Comparison of ENCODE assay signal across 15 cellular contexts in genomic region chr6:44627091-44627878, GRCh38.
A peak's percentile ranks its signal among the peaks of the same experiment; 100 is the strongest.
DNase-seq lines count a peak whose midpoint lies in the region; TF ChIP-seq lines count a peak whose summit lies in the region.
"Had no signal": no experiment of that assay in that cellular context is flagged by ENCODE, and none has a peak within 500 bp of the region (broad histone marks: within the 10 kb centered on the region; RNA-seq: fewer than 3 reads in every experiment).

No MANE protein-coding gene starts in this region.

- no peaks in the 10 kb centered on the region for H3K36me3 ChIP-seq in tibial nerve

- no peak for TF ChIP-seq CTCF in tibial nerve (IDR thresholded peaks at IDR 0.05)
- TF ChIP-seq CTCF in MCF 10A (IDR thresholded peaks at IDR 0.05; ENCODE audit: unreplicated experiment): no peak

- H3K27ac ChIP-seq in tibial nerve: no peak overlapping the region
- H3K27ac ChIP-seq: A549, parathyroid adenoma, SK-N-MC had no signal

- H3K27ac Mint-ChIP-seq in activated CD4-positive, alpha-beta T cell treated with anti-CD3 and anti-CD28 coated beads, Interleukin-2, amount 10 ng/mL, durations not matched to agents 7 days and 5 days: peak overlapping the region; percentile 75
- peak overlapping the region; percentile 73 for H3K27ac Mint-ChIP-seq in activated T-helper 2 cell treated with anti-CD3 and anti-CD28 coated beads, Interferon-gamma antibody, Interleukin-2, Interleukin-4, amounts not matched to agents 10 μg/mL and 5 μg/mL and 100 μg/mL, durations not matched to agents 14 hours and 24 hours and 36 hours
- H3K27ac Mint-ChIP-seq in MCF 10A (ENCODE audit: low read depth, unreplicated experiment): no peak overlapping the region
- H3K27ac Mint-ChIP-seq: type B pancreatic cell had no signal

- intact Hi-C loops in activated T-helper 2 cell treated with anti-CD3 and anti-CD28 coated beads, Interferon-gamma antibody, Interleukin-2, Interleukin-4, amounts not matched to agents 10 μg/mL and 5 μg/mL and 100 μg/mL, durations not matched to agents 14 hours and 24 hours and 36 hours (cut with micrococcal nuclease): loop anchor here (10.0 kb wide), 1 partner anchor 152 kb away; no protein-coding TSS in a partner anchor
- intact Hi-C loops in MCF 10A (cut with micrococcal nuclease): no loop called here

- no peaks in the 10 kb centered on the region for H3K36me3 Mint-ChIP-seq in activated CD4-positive, alpha-beta T cell treated with anti-CD3 and anti-CD28 coated beads, Interleukin-2, amount 10 ng/mL, durations not matched to agents 7 days and 5 days (ENCODE audit: low read depth)
- H3K36me3 Mint-ChIP-seq in activated T-helper 2 cell treated with anti-CD3 and anti-CD28 coated beads, Interferon-gamma antibody, Interleukin-2, Interleukin-4, amounts not matched to agents 10 μg/mL and 5 μg/mL and 100 μg/mL, durations not matched to agents 14 hours and 24 hours and 36 hours (ENCODE audit: low read depth): no peaks in the 10 kb centered on the region
- H3K36me3 Mint-ChIP-seq in MCF 10A (ENCODE audit: insufficient read depth, unreplicated experiment): no peaks in the 10 kb centered on the region
- H3K36me3 Mint-ChIP-seq: type B pancreatic cell had no signal

- no peaks in the 10 kb centered on the region for H3K9me3 ChIP-seq in tibial nerve
- H3K9me3 ChIP-seq: A549 had no signal

- no peaks in the 10 kb centered on the region for H3K27me3 ChIP-seq in tibial nerve

- no peak for TF ChIP-seq POLR2A in tibial nerve (IDR thresholded peaks at IDR 0.05)

- peak; percentile 15 for DNase-seq in activated CD4-positive, alpha-beta T cell treated with anti-CD3 and anti-CD28 coated beads, Interleukin-2, amount 10 ng/mL, durations not matched to agents 7 days and 5 days
- no peak for DNase-seq in activated CD4-positive, alpha-beta T cell treated with anti-CD3 and anti-CD28 coated beads, Interleukin-2, amount 50 U/mL, for 1 hour
- DNase-seq in activated T-helper 2 cell treated with anti-CD3 and anti-CD28 coated beads, Interferon-gamma antibody, Interleukin-2, Interleukin-4, amounts not matched to agents 10 μg/mL and 5 μg/mL and 100 μg/mL, durations not matched to agents 14 hours and 24 hours and 36 hours (ENCODE audit: low spot score): peak; percentile 11
- DNase-seq in left kidney (ENCODE audit: low read depth, low spot score) (peak; percentile 32), tibial nerve (ENCODE audit: low spot score in 2 of 2) (peak; percentile 6 to 19), MCF 10A (ENCODE audit: unreplicated experiment) (no peak), HuH-7.5 (ENCODE audit: low spot score) (no peak), cortex of kidney (lab: John Stamatoyannopoulos, UW) (no peak)
- DNase-seq: DMS79, erythroblast, NCI-H2171 had no signal

- 61 to 70% methylated on average over 15 to 21 of the region's 23 CpGs for WGBS in tibial nerve, 2 donors

- POLR2A ChIA-PET in activated CD4-positive, alpha-beta T cell treated with anti-CD3 and anti-CD28 coated beads, Interleukin-2, amount 10 ng/mL, durations not matched to agents 7 days and 5 days (lab: Charles Lee): interaction anchor here (0.6 kb wide), 2 partner anchors 568 to 859 kb away, joined by 3 to 4 read pairs; no protein-coding TSS in a partner anchor
- POLR2A ChIA-PET in MCF 10A (lab: Yijun Ruan, JAX): no interaction called here

- BruUV-seq in MCF 10A (replicated peaks; lab: Mats Ljungman, UMichigan): no TSS peak

- TF ChIP-seq EP300 in tibial nerve (IDR thresholded peaks at IDR 0.05): no peak

- no peaks in the 10 kb centered on the region for H3K9me3 Mint-ChIP-seq in activated CD4-positive, alpha-beta T cell treated with anti-CD3 and anti-CD28 coated beads, Interleukin-2, amount 10 ng/mL, durations not matched to agents 7 days and 5 days
- H3K9me3 Mint-ChIP-seq in activated T-helper 2 cell treated with anti-CD3 and anti-CD28 coated beads, Interferon-gamma antibody, Interleukin-2, Interleukin-4, amounts not matched to agents 10 μg/mL and 5 μg/mL and 100 μg/mL, durations not matched to agents 14 hours and 24 hours and 36 hours: no peaks in the 10 kb centered on the region
- no peaks in the 10 kb centered on the region for H3K9me3 Mint-ChIP-seq in MCF 10A (ENCODE audit: unreplicated experiment)
- H3K9me3 Mint-ChIP-seq: type B pancreatic cell had no signal

- H3K4me1 ChIP-seq in tibial nerve: peaks cover 0 to 5% (median 0%) of the 10 kb centered on the region in 4 donors
- H3K4me1 ChIP-seq: A549, parathyroid adenoma had no signal

- peaks cover 24% of the 10 kb centered on the region for H3K4me1 Mint-ChIP-seq in activated CD4-positive, alpha-beta T cell treated with anti-CD3 and anti-CD28 coated beads, Interleukin-2, amount 10 ng/mL, durations not matched to agents 7 days and 5 days
- peaks cover 26% of the 10 kb centered on the region for H3K4me1 Mint-ChIP-seq in activated T-helper 2 cell treated with anti-CD3 and anti-CD28 coated beads, Interferon-gamma antibody, Interleukin-2, Interleukin-4, amounts not matched to agents 10 μg/mL and 5 μg/mL and 100 μg/mL, durations not matched to agents 14 hours and 24 hours and 36 hours (ENCODE audit: low read depth)
- H3K4me1 Mint-ChIP-seq in MCF 10A (ENCODE audit: insufficient read depth, unreplicated experiment): no peaks in the 10 kb centered on the region

- CTCF ChIA-PET in activated CD4-positive, alpha-beta T cell treated with anti-CD3 and anti-CD28 coated beads, Interleukin-2, amount 10 ng/mL, durations not matched to agents 7 days and 5 days (lab: Charles Lee): interaction anchor here (1.0 to 1.1 kb wide), 2 partner anchors 9 to 151 kb away, joined by 3 to 4 read pairs; no protein-coding TSS in a partner anchor
- CTCF ChIA-PET in MCF 10A (lab: Yijun Ruan, JAX): interaction anchor here (0.8 to 4.8 kb wide), 2 partner anchors 14 to 1087 kb away, joined by 3 to 21 read pairs; no protein-coding TSS in a partner anchor

- no peaks in the 10 kb centered on the region for H3K27me3 Mint-ChIP-seq in activated CD4-positive, alpha-beta T cell treated with anti-CD3 and anti-CD28 coated beads, Interleukin-2, amount 10 ng/mL, durations not matched to agents 7 days and 5 days
- no peaks in the 10 kb centered on the region for H3K27me3 Mint-ChIP-seq in activated T-helper 2 cell treated with anti-CD3 and anti-CD28 coated beads, Interferon-gamma antibody, Interleukin-2, Interleukin-4, amounts not matched to agents 10 μg/mL and 5 μg/mL and 100 μg/mL, durations not matched to agents 14 hours and 24 hours and 36 hours (ENCODE audit: low read depth)
- no peaks in the 10 kb centered on the region for H3K27me3 Mint-ChIP-seq in MCF 10A (ENCODE audit: insufficient read depth, unreplicated experiment)

- H3K4me3 Mint-ChIP-seq in activated CD4-positive, alpha-beta T cell treated with anti-CD3 and anti-CD28 coated beads, Interleukin-2, amount 10 ng/mL, durations not matched to agents 7 days and 5 days: no peak overlapping the region
- H3K4me3 Mint-ChIP-seq in activated T-helper 2 cell treated with anti-CD3 and anti-CD28 coated beads, Interferon-gamma antibody, Interleukin-2, Interleukin-4, amounts not matched to agents 10 μg/mL and 5 μg/mL and 100 μg/mL, durations not matched to agents 14 hours and 24 hours and 36 hours (ENCODE audit: low read depth): no peak overlapping the region
- H3K4me3 Mint-ChIP-seq in MCF 10A (ENCODE audit: unreplicated experiment): no peak overlapping the region
- H3K4me3 Mint-ChIP-seq: type B pancreatic cell had no signal

- no peak overlapping the region for H3K4me3 ChIP-seq in tibial nerve
- H3K4me3 ChIP-seq: A549, SK-N-MC had no signal

Comparison
In these comparisons a context has a peak if more than half of its experiments do, and no peak if none do; other contexts are left out.
1. DNase-seq: peak in activated CD4-positive, alpha-beta T cell treated with anti-CD3 and anti-CD28 coated beads, Interleukin-2, amount 10 ng/mL, durations not matched to agents 7 days and 5 days (single experiment), activated T-helper 2 cell treated with anti-CD3 and anti-CD28 coated beads, Interferon-gamma antibody, Interleukin-2, Interleukin-4, amounts not matched to agents 10 μg/mL and 5 μg/mL and 100 μg/mL, durations not matched to agents 14 hours and 24 hours and 36 hours (single experiment), left kidney (single experiment) and tibial nerve (2 of 2); none in activated CD4-positive, alpha-beta T cell treated with anti-CD3 and anti-CD28 coated beads, Interleukin-2, amount 50 U/mL, for 1 hour (single experiment), MCF 10A (single experiment), HuH-7.5 (single experiment) and cortex of kidney (single experiment).